ENCODE assay signal across 28 cellular contexts in genomic region chr17:15442316-15443185, GRCh38. TPM values are rescaled to one million over a fixed set of nuclear protein-coding genes. Genes with fewer than 3 reads are reported as not detected.
DNase-seq lines count a peak whose midpoint lies in the region; ATAC-seq and TF ChIP-seq lines count a peak whose summit lies in the region.
"Had no signal": no experiment of that assay in that cellular context is flagged by ENCODE, and none has a peak within 500 bp of the region (broad histone marks: within the 10 kb centered on the region; RNA-seq: fewer than 3 reads in every experiment).

No MANE protein-coding gene starts in this region.

- intact Hi-C loops in sigmoid colon (cut with DNase I) (no loop called here), left colon (cut with DNase I, micrococcal nuclease) (no loop called here)

- no peak overlapping the region for H2BK5ac ChIP-seq in mesendoderm (ENCODE audit: low read length)

- H3K4ac ChIP-seq in mesendoderm (ENCODE audit: low read depth, low read length): no peak overlapping the region

- DNase-seq in KBM-7: peak; percentile 43
- no peak for DNase-seq in endodermal cell
- no peak for DNase-seq in mesendoderm
- peak; percentile 48 for DNase-seq in sigmoid colon
- no peak for DNase-seq in NCI-H446 treated with DMSO at 0.1 percent for 48 hours (lab: John Stamatoyannopoulos, UW)
- DNase-seq in left colon: no peak
- DNase-seq in HUDEP-2 (lab: John Stamatoyannopoulos, UW; ENCODE audit: unreplicated experiment in 76 of 76): no peak
- DNase-seq: ACHN; activated CD4-positive, alpha-beta T cell treated with anti-CD3 and anti-CD28 coated beads for 1 hour; activated CD8-positive, alpha-beta T cell treated with anti-CD3 and anti-CD28 coated beads, Interleukin-2, amount 10 ng/mL, durations not matched to agents 7 days and 5 days; activated effector memory CD4-positive, alpha-beta T cell treated with Interleukin-2 at 50 U/mL for 16 hours; activated naive CD8-positive, alpha-beta T cell treated with anti-CD3 and anti-CD28 coated beads, Interleukin-2, amount 10 ng/mL, durations not matched to agents 7 days and 5 days; Caco-2; cerebellar nuclear complex; H9; MM.1S; NCI-H1417 treated with DMSO at 0.1 percent for 48 hours; NCI-H2081; NCI-H774; psoas muscle; RPMI8226; stimulated activated naive CD8-positive, alpha-beta T cell treated with anti-CD3 and anti-CD28 coated beads, Interleukin-15, amount 100 ng/mL, for 72 hours had no signal

- in situ Hi-C loops in KBM-7 (cut with MboI; ENCODE audit: low pct_unique_long_range_greater_than_20kb, low sequenced_read_pairs): no loop called here

- H2BK120ac ChIP-seq in mesendoderm (ENCODE audit: low read depth, low read length): no peak overlapping the region

- no peaks in the 10 kb centered on the region for H3K9me3 Mint-ChIP-seq in endodermal cell
- H3K9me3 Mint-ChIP-seq: H9, type B pancreatic cell had no signal

- no peaks in the 10 kb centered on the region for H3K27me3 Mint-ChIP-seq in endodermal cell (ENCODE audit: insufficient read depth)
- H3K27me3 Mint-ChIP-seq: activated naive CD8-positive, alpha-beta T cell treated with anti-CD3 and anti-CD28 coated beads, Interleukin-2, amount 10 ng/mL, durations not matched to agents 7 days and 5 days; stimulated activated naive CD8-positive, alpha-beta T cell treated with anti-CD3 and anti-CD28 coated beads, Interleukin-15, amount 100 ng/mL, for 72 hours; type B pancreatic cell had no signal

- H3K56ac ChIP-seq in mesendoderm (ENCODE audit: low read length): peak overlapping the region; percentile 17

- 96 to 97% methylated on average over 7 to 13 of the region's 13 CpGs for WGBS in endodermal cell (ENCODE audit: insufficient coverage in 1 of 2, insufficient read length in 1 of 2), 2 experiments
- no CpG with 5 or more reads among the region's 13 CpGs for WGBS in mesendoderm (ENCODE audit: extremely low coverage, insufficient coverage, low lambda C conversion rate)
- 95 to 96% methylated on average over 13 of the region's 13 CpGs for WGBS in sigmoid colon, 2 donors

- H3K18ac ChIP-seq in mesendoderm (ENCODE audit: low read length): no peak overlapping the region

- H3K4me3 ChIP-seq in endodermal cell (ENCODE audit: low read length) (no peak overlapping the region), mesendoderm (ENCODE audit: low read length) (no peak overlapping the region), sigmoid colon (no peak overlapping the region)
- H3K4me3 ChIP-seq: BLaER1 treated with 17β-estradiol and CSF1 and Interleukin-3, amounts not matched to agents 10 nM and 100 nM; K562; psoas muscle; SJSA1 had no signal

- TF ChIP-seq CTCF in endodermal cell (conservative IDR thresholded peaks at IDR 0.05) (no peak), sigmoid colon (IDR thresholded peaks at IDR 0.05) (no peak)

- no peak for TF ChIP-seq POLR2A in sigmoid colon (IDR thresholded peaks at IDR 0.05)

- no peak for TF ChIP-seq EP300 in sigmoid colon (IDR thresholded peaks at IDR 0.05)

- H3K4me3 Mint-ChIP-seq in endodermal cell: no peak overlapping the region
- H3K4me3 Mint-ChIP-seq: activated CD8-positive, alpha-beta T cell treated with anti-CD3 and anti-CD28 coated beads, Interleukin-2, amount 10 ng/mL, durations not matched to agents 7 days and 5 days; activated naive CD8-positive, alpha-beta T cell treated with anti-CD3 and anti-CD28 coated beads, Interleukin-2, amount 10 ng/mL, durations not matched to agents 7 days and 5 days; H9; stimulated activated naive CD8-positive, alpha-beta T cell treated with anti-CD3 and anti-CD28 coated beads, Interleukin-15, amount 100 ng/mL, for 72 hours; T-helper 1 cell treated with Interleukin-12 subunit alpha and Interleukin-12 subunit beta and Interleukin-4 antibody, amounts not matched to agents 30 μg/mL and 1 μg/mL, for 36 hours; type B pancreatic cell had no signal

- H3K27ac Mint-ChIP-seq in endodermal cell: no peak overlapping the region
- H3K27ac Mint-ChIP-seq: activated CD8-positive, alpha-beta T cell treated with anti-CD3 and anti-CD28 coated beads, Interleukin-2, amount 10 ng/mL, durations not matched to agents 7 days and 5 days; activated naive CD8-positive, alpha-beta T cell treated with anti-CD3 and anti-CD28 coated beads, Interleukin-2, amount 10 ng/mL, durations not matched to agents 7 days and 5 days; H9; stimulated activated naive CD8-positive, alpha-beta T cell treated with anti-CD3 and anti-CD28 coated beads, Interleukin-15, amount 100 ng/mL, for 72 hours; T-helper 1 cell treated with Interleukin-12 subunit alpha and Interleukin-12 subunit beta and Interleukin-4 antibody, amounts not matched to agents 30 μg/mL and 1 μg/mL, for 36 hours; type B pancreatic cell had no signal

- H3K36me3 Mint-ChIP-seq in endodermal cell (ENCODE audit: low read depth): peaks cover 64% of the 10 kb centered on the region

- H4K8ac ChIP-seq in mesendoderm (ENCODE audit: low read depth, low read length): no peak overlapping the region

- ATAC-seq in GM18511 (IDR thresholded peaks at IDR 0.05; ENCODE audit: unreplicated experiment) (no peak), left colon (no peak)
- ATAC-seq: activated CD8-positive, alpha-beta T cell treated with anti-CD3 and anti-CD28 coated beads, Interleukin-2, amount 10 ng/mL, durations not matched to agents 7 days and 5 days; K562; psoas muscle; stimulated activated naive CD8-positive, alpha-beta T cell treated with anti-CD3 and anti-CD28 coated beads, Interleukin-15, amount 100 ng/mL, for 72 hours had no signal

- H3K9me3 ChIP-seq in endodermal cell (ENCODE audit: control insufficient read depth, low read length) (no peaks in the 10 kb centered on the region), sigmoid colon (no peaks in the 10 kb centered on the region)
- H3K9me3 ChIP-seq: Caco-2, psoas muscle, SJSA1 had no signal

- no peak overlapping the region for H4K5ac ChIP-seq in mesendoderm (ENCODE audit: low read length)

- no peaks in the 10 kb centered on the region for H3K79me1 ChIP-seq in mesendoderm (ENCODE audit: low read length)

- H3K4me1 Mint-ChIP-seq in endodermal cell: peaks cover 20% of the 10 kb centered on the region

- no peak overlapping the region for H2AK5ac ChIP-seq in mesendoderm (ENCODE audit: low read length)

- H3K36me3 ChIP-seq in endodermal cell (ENCODE audit: control insufficient read depth, insufficient read depth, low read length) (peaks cover 85% of the 10 kb centered on the region), mesendoderm (ENCODE audit: control insufficient read depth, insufficient read depth, low read length) (no peaks in the 10 kb centered on the region), sigmoid colon (no peaks in the 10 kb centered on the region)
- H3K36me3 ChIP-seq: BLaER1 treated with 17β-estradiol and CSF1 and Interleukin-3, amounts not matched to agents 10 nM and 100 nM; SJSA1 had no signal

- H3K9ac ChIP-seq in endodermal cell (ENCODE audit: extremely low read depth, low read length, poor library complexity, severe bottlenecking): no peak overlapping the region
- no peak overlapping the region for H3K9ac ChIP-seq in mesendoderm (ENCODE audit: low read length)
- H3K9ac ChIP-seq: BLaER1 treated with 17β-estradiol and CSF1 and Interleukin-3, amounts not matched to agents 10 nM and 100 nM had no signal

- H2BK15ac ChIP-seq in mesendoderm (replicated peaks; ENCODE audit: low read depth): no peak overlapping the region

- no peaks in the 10 kb centered on the region for H3K27me3 ChIP-seq in endodermal cell (ENCODE audit: control insufficient read depth, insufficient read depth, low read length, poor library complexity, severe bottlenecking)
- no peaks in the 10 kb centered on the region for H3K27me3 ChIP-seq in mesendoderm (ENCODE audit: insufficient read depth, low read length, poor library complexity)
- no peaks in the 10 kb centered on the region for H3K27me3 ChIP-seq in sigmoid colon
- H3K27me3 ChIP-seq: BLaER1 treated with 17β-estradiol and CSF1 and Interleukin-3, amounts not matched to agents 10 nM and 100 nM; SJSA1 had no signal

- H3K4me1 ChIP-seq in endodermal cell (ENCODE audit: control insufficient read depth, insufficient read depth, low read length) (no peaks in the 10 kb centered on the region), mesendoderm (ENCODE audit: control insufficient read depth, low read depth, low read length) (peaks cover 3% of the 10 kb centered on the region), sigmoid colon (peaks cover 0 to 4% (median 0%) of the 10 kb centered on the region in 4 donors)
- H3K4me1 ChIP-seq: Caco-2 had no signal

- H3K79me2 ChIP-seq in mesendoderm (ENCODE audit: control insufficient read depth, insufficient read depth, low read length): no peaks in the 10 kb centered on the region

- H3K27ac ChIP-seq in endodermal cell (ENCODE audit: low read depth, low read length): peak overlapping the region; percentile 1
- no peak overlapping the region for H3K27ac ChIP-seq in mesendoderm (ENCODE audit: low read depth, low read length)
- peak overlapping the region in 1 of 4 donors; percentile 5 for H3K27ac ChIP-seq in sigmoid colon
- H3K27ac ChIP-seq: BLaER1 treated with 17β-estradiol and CSF1 and Interleukin-3, amounts not matched to agents 10 nM and 100 nM; psoas muscle; SJSA1 had no signal

- H3K23ac ChIP-seq in mesendoderm (ENCODE audit: low read length): no peak overlapping the region

- no peak overlapping the region for H3K4me2 ChIP-seq in mesendoderm (ENCODE audit: low read length)

RNA-seq across cellular contexts. Expression of gene CDRT4, which starts 24.9 kb away (rescaled TPM):
- total RNA-seq in endodermal cell: 10 to 100 TPM; 16.4 to 39.7 TPM
- polyA plus RNA-seq in endodermal cell (2013, experiment 1 of 2): 3.0 TPM
- 4.4 TPM for polyA plus RNA-seq in endodermal cell (2013, experiment 2 of 2)
- 6.1 TPM for polyA plus RNA-seq in mesendoderm (2013, experiment 1 of 2)
- 5.9 TPM for polyA plus RNA-seq in mesendoderm (2013, experiment 2 of 2)
- total RNA-seq in sigmoid colon: 1 to 10 TPM in 3 of 4 donors, not detected in 1; 2.5 to 5.0 (median 3.8) TPM
- polyA plus RNA-seq in sigmoid colon: 1 to 10 TPM; 1.8 to 6.6 (median 3.5) TPM
- total RNA-seq in left colon: 1 to 10 TPM; 6.4 to 6.6 TPM

Comparison
In these comparisons a context has a peak if more than half of its experiments do, and no peak if none do; other contexts are left out.
1. DNase-seq: peak in KBM-7 (single experiment) and sigmoid colon (single experiment); none in endodermal cell (single experiment), mesendoderm (single experiment), NCI-H446 treated with DMSO at 0.1 percent for 48 hours (single experiment), left colon (0 of 2) and HUDEP-2 (0 of 76).